19 cellular contexts compared by ENCODE assay signal in the genomic region with DNA sequence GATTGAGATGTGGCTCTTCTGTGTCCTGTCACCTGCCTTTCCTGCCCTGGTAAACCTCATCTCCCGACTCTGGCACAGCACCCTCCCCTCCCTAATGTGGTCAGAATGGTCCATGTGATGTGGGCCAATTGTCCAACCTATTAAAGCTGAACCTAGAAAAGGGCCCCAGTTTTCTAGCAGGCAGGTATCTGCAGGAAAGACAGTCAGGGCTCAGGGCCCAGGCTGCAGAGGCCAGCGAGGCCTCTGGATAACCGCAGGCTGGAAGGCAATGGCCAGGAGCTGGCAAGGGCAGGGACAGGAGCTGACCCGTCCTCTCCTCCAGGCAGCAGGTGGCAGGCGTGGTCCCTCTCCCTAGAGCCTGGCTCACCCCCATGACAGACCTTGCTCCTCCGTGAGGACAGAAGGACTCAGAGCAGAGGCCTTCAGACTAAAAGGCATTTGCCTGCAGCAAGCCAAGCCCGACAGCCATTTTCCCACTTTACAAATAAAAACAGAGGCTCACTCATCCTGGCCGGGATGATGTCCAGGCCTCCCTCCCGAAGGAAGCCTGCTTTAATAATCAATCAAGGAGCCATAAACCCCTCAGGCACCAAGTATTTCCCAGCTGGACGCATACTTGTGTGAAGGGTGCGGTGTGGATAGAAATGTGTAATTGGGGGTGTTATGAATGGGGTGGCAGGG.
DNase-seq lines count a peak whose midpoint lies in the region; TF ChIP-seq lines count a peak whose summit lies in the region.
"Had no signal": no experiment of that assay in that cellular context is flagged by ENCODE, and none has a peak within 500 bp of the region (broad histone marks: within the 10 kb centered on the region; RNA-seq: fewer than 3 reads in every experiment).

No MANE protein-coding gene starts in this region.

- peak; percentile 11 for TF ChIP-seq CTCF in fibroblast of villous mesenchyme (IDR thresholded peaks at IDR 0.05; ENCODE audit: insufficient read depth, low read depth, low read length)
- no peak for TF ChIP-seq CTCF in osteocyte (IDR thresholded peaks at IDR 0.05)

- H3K4me3 Mint-ChIP-seq in osteocyte (ENCODE audit: unreplicated experiment) = no peak overlapping the region

- DNase-seq in ELF-1 (ENCODE audit: low read depth, low spot score) (peak; percentile 45), RPMI7951 (ENCODE audit: low read depth) (peak; percentile 55), fibroblast of villous mesenchyme (ENCODE audit: low read depth) (peak; percentile 72), osteocyte (ENCODE audit: extremely low spot score, unreplicated experiment) (peak; percentile 51), iPS-NIHi11 (ENCODE audit: low spot score) (no peak), KG1 (lab: John Stamatoyannopoulos, UW) (no peak)
- DNase-seq in activated effector memory CD4-positive, alpha-beta T cell treated with anti-CD3 and anti-CD28 coated beads, Interleukin-2, amount 50 U/mL, for 16 hours = no peak
- DNase-seq: activated effector memory CD4-positive, alpha-beta T cell treated with Interleukin-2 at 50 U/mL for 16 hours; adrenal gland; central memory CD4-positive, alpha-beta T cell; Karpas-422; midbrain; NCI-H1092 treated with DMSO at 0.1 percent for 48 hours; NCI-H526 treated with DMSO at 0.1 percent for 48 hours; OCI-M1; retina; SJCRH30; stimulated activated naive CD8-positive, alpha-beta T cell treated with anti-CD3 and anti-CD28 coated beads, Interleukin-15, Interleukin-2, amounts not matched to agents 100 U/mL and 50 U/mL, for 24 hours; trophoblast cell had no signal

- no peaks in the 10 kb centered on the region for H3K36me3 Mint-ChIP-seq in osteocyte (ENCODE audit: unreplicated experiment)

- H3K27me3 Mint-ChIP-seq in osteocyte (ENCODE audit: unreplicated experiment) = peaks cover 42% of the 10 kb centered on the region

- H3K4me1 Mint-ChIP-seq in osteocyte (ENCODE audit: unreplicated experiment) = peaks cover 5% of the 10 kb centered on the region

- no peak overlapping the region for H3K4me3 ChIP-seq in fibroblast of villous mesenchyme (ENCODE audit: low read depth, low read length)
- H3K4me3 ChIP-seq: adrenal gland, SJCRH30 had no signal

- no peak overlapping the region for H3K27ac Mint-ChIP-seq in osteocyte (ENCODE audit: unreplicated experiment)

- H3K9me3 Mint-ChIP-seq in osteocyte (ENCODE audit: unreplicated experiment) = no peaks in the 10 kb centered on the region

Comparison
In these comparisons a context has a peak if more than half of its experiments do, and no peak if none do; other contexts are left out.
1. DNase-seq: peak in ELF-1 (single experiment), RPMI7951 (single experiment), fibroblast of villous mesenchyme (single experiment) and osteocyte (single experiment); none in iPS-NIHi11 (single experiment), activated effector memory CD4-positive, alpha-beta T cell treated with anti-CD3 and anti-CD28 coated beads, Interleukin-2, amount 50 U/mL, for 16 hours (single experiment) and KG1 (single experiment).